Comparison of ENCODE assay signal across 11 cellular contexts in genomic region chr11:95728790-95729189, GRCh38.
"Had no signal": no experiment of that assay in that cellular context is flagged by ENCODE, and none has a peak within 500 bp of the region (broad histone marks: within the 10 kb centered on the region; RNA-seq: fewer than 3 reads in every experiment).

No MANE protein-coding gene starts in this region.

- DNase-seq: GM23248, GOT3, H7, H9, HCEC 1CT, HFFc6 had no signal

- H3K9me3 ChIP-seq: HAP-1 had no signal

- H3K4me3 ChIP-seq: GM23248, GM23338, HAP-1 had no signal

- H3K4me3 Mint-ChIP-seq: GM23338, H9, HFFc6 had no signal

- ATAC-seq: GM23338, HCT116 had no signal

- H3K4me2 ChIP-seq: GM23338 had no signal

- H3K4me1 ChIP-seq: HAP-1 had no signal

- FAIRE-seq: H1, H54 had no signal

- H3K36me3 ChIP-seq: HAP-1 had no signal

- H3K27ac ChIP-seq: GM23248 had no signal

- H3K27ac Mint-ChIP-seq: GM23338, H9, HFFc6 had no signal

- H3K9me3 Mint-ChIP-seq: GM23338, HFFc6 had no signal

- H3K4me1 Mint-ChIP-seq: H9 had no signal

- H3K9ac ChIP-seq: GM23248 had no signal

- H2AFZ ChIP-seq: GM23248, GM23338 had no signal
